ENCODE assay signal across 8 cellular contexts in genomic region chr14:21070083-21070609, GRCh38. TPM values are rescaled to one million over a fixed set of nuclear protein-coding genes. Genes with fewer than 3 reads are reported as not detected.
DNase-seq lines count a peak whose midpoint lies in the region; ATAC-seq and TF ChIP-seq lines count a peak whose summit lies in the region.

TSS of gene ARHGEF40 (plus strand) at chr14:21070304. CDS start at chr14:21070397, 93 bp downstream.

- peaks cover 32% of the 10 kb centered on the region for H3K4me1 ChIP-seq in Loucy (ENCODE audit: insufficient read depth, low read length, poor library complexity, severe bottlenecking)

- H3K4me1 Mint-ChIP-seq in activated T-helper 2 cell treated with anti-CD3 and anti-CD28 coated beads, Interferon-gamma antibody, Interleukin-2, Interleukin-4, amounts not matched to agents 10 μg/mL and 5 μg/mL and 100 μg/mL, durations not matched to agents 14 hours and 24 hours and 36 hours (ENCODE audit: low read depth) = peaks cover 30% of the 10 kb centered on the region
- H3K4me1 Mint-ChIP-seq in nephron progenitor cell = peaks cover 60% of the 10 kb centered on the region

- peak within 1 kb of the TSS; percentile 96 for H3K4me2 ChIP-seq in Loucy (ENCODE audit: low read depth, low read length, poor library complexity, severe bottlenecking)

- H3K36me3 Mint-ChIP-seq in activated T-helper 2 cell treated with anti-CD3 and anti-CD28 coated beads, Interferon-gamma antibody, Interleukin-2, Interleukin-4, amounts not matched to agents 10 μg/mL and 5 μg/mL and 100 μg/mL, durations not matched to agents 14 hours and 24 hours and 36 hours (ENCODE audit: low read depth) = no peaks in the 10 kb centered on the region
- peaks cover 15% of the 10 kb centered on the region for H3K36me3 Mint-ChIP-seq in nephron progenitor cell (ENCODE audit: low read depth)

- intact Hi-C loops in activated T-helper 2 cell treated with anti-CD3 and anti-CD28 coated beads, Interferon-gamma antibody, Interleukin-2, Interleukin-4, amounts not matched to agents 10 μg/mL and 5 μg/mL and 100 μg/mL, durations not matched to agents 14 hours and 24 hours and 36 hours (cut with micrococcal nuclease) = no loop called here

- H3K79me2 ChIP-seq in Loucy (ENCODE audit: insufficient read depth, low read length) = no peaks in the 10 kb centered on the region

- TF ChIP-seq CTCF in GM06990 (IDR thresholded peaks at IDR 0.05; ENCODE audit: insufficient read depth, low read length, poor library complexity, severe bottlenecking) (no peak), Loucy (conservative IDR thresholded peaks at IDR 0.05; ENCODE audit: low read length) (no peak), nephron progenitor cell (IDR thresholded peaks at IDR 0.05) (no peak)

- peak within 1 kb of the TSS; percentile 83 for H3K9ac ChIP-seq in Loucy (ENCODE audit: low read depth, low read length, poor library complexity, severe bottlenecking)

- H3K4me3 Mint-ChIP-seq in activated T-helper 2 cell treated with anti-CD3 and anti-CD28 coated beads, Interferon-gamma antibody, Interleukin-2, Interleukin-4, amounts not matched to agents 10 μg/mL and 5 μg/mL and 100 μg/mL, durations not matched to agents 14 hours and 24 hours and 36 hours (ENCODE audit: low read depth) = peak within 1 kb of the TSS; percentile 72
- H3K4me3 Mint-ChIP-seq in nephron progenitor cell = peak within 1 kb of the TSS; percentile 94

- H3K9me3 ChIP-seq in Loucy (ENCODE audit: insufficient read depth, low read depth, low read length) = no peaks in the 10 kb centered on the region

- H2AFZ ChIP-seq in Loucy (ENCODE audit: low read length) = peak within 1 kb of the TSS; percentile 90

- H3K9me2 ChIP-seq in Loucy (replicated peaks; ENCODE audit: low read depth, low read length) = no peaks in the 10 kb centered on the region

- H3K36me3 ChIP-seq in GM06990 (ENCODE audit: control insufficient read depth, insufficient read depth, low read length) (no peaks in the 10 kb centered on the region), Loucy (ENCODE audit: insufficient read depth, low read length) (no peaks in the 10 kb centered on the region)

- no peaks in the 10 kb centered on the region for H3K9me3 Mint-ChIP-seq in activated T-helper 2 cell treated with anti-CD3 and anti-CD28 coated beads, Interferon-gamma antibody, Interleukin-2, Interleukin-4, amounts not matched to agents 10 μg/mL and 5 μg/mL and 100 μg/mL, durations not matched to agents 14 hours and 24 hours and 36 hours
- no peaks in the 10 kb centered on the region for H3K9me3 Mint-ChIP-seq in nephron progenitor cell

- no peaks in the 10 kb centered on the region for H4K20me1 ChIP-seq in Loucy (ENCODE audit: insufficient read depth, low read length, poor library complexity, severe bottlenecking)

- DNase-seq in GM06990 (ENCODE audit: extremely low read depth, insufficient read length) (no peak), glomerular endothelial cell (ENCODE audit: extremely low read depth, low read depth, low spot score) (no peak), nephron progenitor cell (peak; percentile 73), NCI-H1436 treated with DMSO at 0.1 percent for 48 hours (lab: John Stamatoyannopoulos, UW) (no peak)
- DNase-seq in activated T-helper 2 cell treated with anti-CD3 and anti-CD28 coated beads, Interferon-gamma antibody, Interleukin-2, Interleukin-4, amounts not matched to agents 10 μg/mL and 5 μg/mL and 100 μg/mL, durations not matched to agents 14 hours and 24 hours and 36 hours (ENCODE audit: low spot score) = no peak

- no peaks in the 10 kb centered on the region for H3F3A ChIP-seq in Loucy (ENCODE audit: low read depth)

- H3K4me3 ChIP-seq in GM06990 (replicated peaks; ENCODE audit: low read depth, low read length) = peak within 1 kb of the TSS; percentile 57
- peak within 1 kb of the TSS; percentile 95 for H3K4me3 ChIP-seq in Loucy (ENCODE audit: low read length, poor library complexity, severe bottlenecking)

- no peak for ATAC-seq in HG03442 (IDR thresholded peaks at IDR 0.05; ENCODE audit: unreplicated experiment)
- ATAC-seq in HG03045 (IDR thresholded peaks at IDR 0.05; ENCODE audit: unreplicated experiment) = no peak

- H3K27me3 ChIP-seq in GM06990 (replicated peaks; ENCODE audit: control insufficient read depth, insufficient read depth, low read length) = peaks cover 5% of the 10 kb centered on the region
- no peaks in the 10 kb centered on the region for H3K27me3 ChIP-seq in Loucy (ENCODE audit: insufficient read depth, low read length, poor library complexity, severe bottlenecking)

- no peak within 1 kb of the TSS for H3K27ac Mint-ChIP-seq in activated T-helper 2 cell treated with anti-CD3 and anti-CD28 coated beads, Interferon-gamma antibody, Interleukin-2, Interleukin-4, amounts not matched to agents 10 μg/mL and 5 μg/mL and 100 μg/mL, durations not matched to agents 14 hours and 24 hours and 36 hours
- H3K27ac Mint-ChIP-seq in nephron progenitor cell = peak within 1 kb of the TSS; percentile 99

- peaks cover 76% of the 10 kb centered on the region for H3K27me3 Mint-ChIP-seq in activated T-helper 2 cell treated with anti-CD3 and anti-CD28 coated beads, Interferon-gamma antibody, Interleukin-2, Interleukin-4, amounts not matched to agents 10 μg/mL and 5 μg/mL and 100 μg/mL, durations not matched to agents 14 hours and 24 hours and 36 hours (ENCODE audit: low read depth)
- peaks cover 2% of the 10 kb centered on the region for H3K27me3 Mint-ChIP-seq in nephron progenitor cell (ENCODE audit: low read depth, poor library complexity)

RNA-seq across cellular contexts. Expression of gene ARHGEF40, which starts in this region (rescaled TPM):
- 0.05 and 0.16 TPM in 2 replicates for total RNA-seq in activated T-helper 2 cell treated with anti-CD3 and anti-CD28 coated beads, Interferon-gamma antibody, Interleukin-2, Interleukin-4, amounts not matched to agents 10 μg/mL and 5 μg/mL and 100 μg/mL, durations not matched to agents 14 hours and 24 hours and 36 hours
- total RNA-seq in glomerular endothelial cell = 20.4 and 22.0 TPM in 2 replicates

Comparison
In these comparisons a context has a peak if more than half of its experiments do, and no peak if none do; other contexts are left out.
1. RNA of gene ARHGEF40 (total RNA-seq): 20.4 to 22.0 TPM in glomerular endothelial cell; 0.05 to 0.16 TPM in activated T-helper 2 cell treated with anti-CD3 and anti-CD28 coated beads, Interferon-gamma antibody, Interleukin-2, Interleukin-4, amounts not matched to agents 10 μg/mL and 5 μg/mL and 100 μg/mL, durations not matched to agents 14 hours and 24 hours and 36 hours; every median in the first group is over 10 times any median in the second.